Comparison of ENCODE assay signal across 15 cellular contexts in genomic region chr12:49810159-49810459, GRCh38. TPM values are rescaled to one million over a fixed set of nuclear protein-coding genes. Genes with fewer than 3 reads are reported as not detected.
DNase-seq lines count a peak whose midpoint lies in the region; ATAC-seq and TF ChIP-seq lines count a peak whose summit lies in the region.
"Had no signal": no experiment of that assay in that cellular context is flagged by ENCODE, and none has a peak within 500 bp of the region (broad histone marks: within the 10 kb centered on the region; RNA-seq: fewer than 3 reads in every experiment).

No MANE protein-coding gene starts in this region.

- intact Hi-C loops in ascending aorta (cut with DNase I) = no loop called here
- intact Hi-C loops in left ventricle myocardium superior (cut with micrococcal nuclease) = no loop called here
- intact Hi-C loops in upper lobe of right lung (cut with DNase I) = no loop called here

- TF ChIP-seq CTCF in ascending aorta (IDR thresholded peaks at IDR 0.05) (no peak), upper lobe of right lung (IDR thresholded peaks at IDR 0.05) (no peak)

- H3K4me3 ChIP-seq in ascending aorta (no peak overlapping the region), upper lobe of right lung (no peak overlapping the region)
- H3K4me3 ChIP-seq: lung had no signal

- H3K27ac ChIP-seq in ascending aorta (peak overlapping the region; percentile 82 to 90), upper lobe of right lung (peak overlapping the region; percentile 65)
- H3K27ac ChIP-seq: HL-60 had no signal

- ATAC-seq in left ventricle myocardium superior (peak; percentile 33), upper lobe of right lung (no peak)

- H3K27me3 ChIP-seq in ascending aorta (no peaks in the 10 kb centered on the region), upper lobe of right lung (no peaks in the 10 kb centered on the region)

- DNase-seq in ascending aorta (ENCODE audit: low spot score in 2 of 2) (no peak), left ventricle myocardium superior (peak; percentile 57), nucleus accumbens (lab: John Stamatoyannopoulos, UW) (peak in 32 of 56 donors; percentile 10 to 76 (median 42)), upper lobe of right lung (no peak), NCI-H187 (lab: John Stamatoyannopoulos, UW) (no peak), HT-29 (ENCODE audit: low spot score) (no peak), SW 1271 (lab: John Stamatoyannopoulos, UW) (no peak)
- DNase-seq: activated effector memory CD4-positive, alpha-beta T cell treated with anti-CD3 and anti-CD28 coated beads, Interleukin-2, amount 50 U/mL, for 16 hours; CD4-positive, alpha-beta memory T cell; HCEC 1CT; NCI-H2081; SIG-M5; stimulated activated CD4-positive, alpha-beta T cell treated with anti-CD3 and anti-CD28 coated beads, Interleukin-2, amount 100 ng/mL, for 48 hours had no signal

- no peaks in the 10 kb centered on the region for H3K9me3 ChIP-seq in ascending aorta
- H3K9me3 ChIP-seq in upper lobe of right lung = no peaks in the 10 kb centered on the region

- H3K36me3 ChIP-seq in ascending aorta (peaks cover 10 to 11% of the 10 kb centered on the region in 2 donors), upper lobe of right lung (peaks cover 9% of the 10 kb centered on the region)

- peaks cover 16 to 24% of the 10 kb centered on the region in 2 donors for H3K4me1 ChIP-seq in ascending aorta
- H3K4me1 ChIP-seq in upper lobe of right lung = peaks cover 23% of the 10 kb centered on the region

RNA-seq across cellular contexts. Expression of gene NCKAP5L, which starts 18.1 kb away (rescaled TPM):
- total RNA-seq in ascending aorta (33.4 TPM), left ventricle myocardium superior (32.3 TPM), upper lobe of right lung (23.2 TPM)
- total RNA-seq in HT-29 (2014; rRNA removed; shearing (Covaris generic)) = 16.4 and 19.3 TPM in 2 replicates

RNA-seq across cellular contexts. Expression of gene BCDIN3D, which starts 32.8 kb away (rescaled TPM):
- total RNA-seq in ascending aorta = 2.6 TPM
- total RNA-seq in left ventricle myocardium superior = 2.7 TPM
- total RNA-seq in upper lobe of right lung = 4.9 TPM
- total RNA-seq in HT-29 (2014; rRNA removed; shearing (Covaris generic)) = 2.5 and 2.9 TPM in 2 replicates

Comparison
In these comparisons a context has a peak if more than half of its experiments do, and no peak if none do; other contexts are left out.
1. DNase-seq: peak in left ventricle myocardium superior (single experiment) and nucleus accumbens (32 of 56); none in ascending aorta (0 of 2), upper lobe of right lung (single experiment), NCI-H187 (0 of 2), HT-29 (single experiment) and SW 1271 (0 of 2).